ENCODE assay signal across 14 cellular contexts in genomic region chr3:4820296-4821121, GRCh38.
DNase-seq lines count a peak whose midpoint lies in the region; ATAC-seq, FAIRE-seq and TF ChIP-seq lines count a peak whose summit lies in the region.
"Had no signal": no experiment of that assay in that cellular context is flagged by ENCODE, and none has a peak within 500 bp of the region (broad histone marks: within the 10 kb centered on the region; RNA-seq: fewer than 3 reads in every experiment).

No MANE protein-coding gene starts in this region.

- ATAC-seq in upper lobe of right lung = peak; percentile 18
- ATAC-seq: left lung had no signal

- peaks cover 5% of the 10 kb centered on the region for H3K79me2 ChIP-seq in trophoblast cell (ENCODE audit: control insufficient read depth, insufficient read depth, low read length, poor library complexity)

- H3K4me2 ChIP-seq in trophoblast cell (ENCODE audit: low read length) = no peak overlapping the region

- H3K4ac ChIP-seq in trophoblast cell (ENCODE audit: low read depth, low read length) = no peak overlapping the region

- H3K23ac ChIP-seq in trophoblast cell (ENCODE audit: low read length) = no peak overlapping the region

- H3K27ac ChIP-seq in trophoblast cell (ENCODE audit: low read depth, low read length) (no peak overlapping the region), upper lobe of right lung (no peak overlapping the region), kidney (ENCODE audit: low read depth in 2 of 2, low read length in 2 of 2) (peak overlapping the region in 1 of 2 donors; percentile 49)
- H3K27ac ChIP-seq: left lung had no signal

- H3K9ac ChIP-seq in trophoblast cell (ENCODE audit: low read length) = no peak overlapping the region
- no peak overlapping the region for H3K9ac ChIP-seq in kidney (ENCODE audit: low read length in 2 of 2)

- no peaks in the 10 kb centered on the region for H3K27me3 Mint-ChIP-seq in activated naive CD4-positive, alpha-beta T cell treated with anti-CD3 and anti-CD28 coated beads, Interleukin-2, amount 50 U/mL, for 24 hours

- peak overlapping the region; percentile 12 for H3K14ac ChIP-seq in trophoblast cell (ENCODE audit: low read length)

- no CpG with 5 or more reads among the region's 17 CpGs for WGBS in trophoblast cell (ENCODE audit: extremely low coverage, insufficient coverage, insufficient read length)

- peaks cover 61% of the 10 kb centered on the region for H3K4me1 Mint-ChIP-seq in activated naive CD4-positive, alpha-beta T cell treated with anti-CD3 and anti-CD28 coated beads, Interleukin-2, amount 50 U/mL, for 24 hours

- H4K8ac ChIP-seq in trophoblast cell (ENCODE audit: low read depth, low read length) = no peak overlapping the region

- H3K36me3 Mint-ChIP-seq in activated naive CD4-positive, alpha-beta T cell treated with anti-CD3 and anti-CD28 coated beads, Interleukin-2, amount 50 U/mL, for 24 hours = peaks cover 33% of the 10 kb centered on the region

- peak overlapping the region; percentile 1 for H2BK5ac ChIP-seq in trophoblast cell (ENCODE audit: low read depth, low read length, poor library complexity)

- H3K18ac ChIP-seq in trophoblast cell (ENCODE audit: low read length) = peak overlapping the region; percentile 9

- peak overlapping the region; percentile 91 for H3K27ac Mint-ChIP-seq in activated naive CD4-positive, alpha-beta T cell treated with anti-CD3 and anti-CD28 coated beads, Interleukin-2, amount 50 U/mL, for 24 hours

- peak overlapping the region; percentile 27 for H2BK120ac ChIP-seq in trophoblast cell (ENCODE audit: insufficient read depth, low read length, poor library complexity)

- H3K4me3 ChIP-seq in trophoblast cell (ENCODE audit: low read depth, low read length) (no peak overlapping the region), upper lobe of right lung (no peak overlapping the region), kidney (ENCODE audit: low read length in 2 of 2) (no peak overlapping the region)
- H3K4me3 ChIP-seq: left lung had no signal

- H2AFZ ChIP-seq in trophoblast cell (ENCODE audit: insufficient read depth, low read length, poor library complexity) = no peak overlapping the region

- H4K91ac ChIP-seq in trophoblast cell (ENCODE audit: low read depth, low read length) = peak overlapping the region; percentile 75

- peak; percentile 11 for DNase-seq in stimulated activated CD4-positive, alpha-beta T cell treated with anti-CD3 and anti-CD28 coated beads, Interleukin-12 subunit alpha, Interleukin-12 subunit beta, amount 100 ng/mL, for 4 hours
- DNase-seq in stimulated activated CD4-positive, alpha-beta T cell treated with anti-CD3 and anti-CD28 coated beads, Interleukin-2, amount 100 ng/mL, for 48 hours = no peak
- DNase-seq in trophoblast cell (no peak), upper lobe of right lung (no peak), kidney (no peak), NCI-H2107 treated with DMSO at 0.1 percent for 48 hours (lab: John Stamatoyannopoulos, UW; ENCODE audit: unreplicated experiment) (no peak), cerebellar nuclear complex (lab: John Stamatoyannopoulos, UW) (no peak)
- DNase-seq: DMS53, IMR-90, NCI-H1436 treated with DMSO at 0.1 percent for 48 hours, NCI-H82 had no signal

- no peaks in the 10 kb centered on the region for H3K27me3 ChIP-seq in trophoblast cell (ENCODE audit: insufficient read depth, low read length)
- no peaks in the 10 kb centered on the region for H3K27me3 ChIP-seq in upper lobe of right lung
- H3K27me3 ChIP-seq: left lung had no signal

- H3K9me3 Mint-ChIP-seq in activated naive CD4-positive, alpha-beta T cell treated with anti-CD3 and anti-CD28 coated beads, Interleukin-2, amount 50 U/mL, for 24 hours = no peaks in the 10 kb centered on the region

- intact Hi-C loops in upper lobe of right lung (cut with DNase I) (no loop called here), kidney (cut with DNase I) (no loop called here)

- peak overlapping the region; percentile 72 for H2BK12ac ChIP-seq in trophoblast cell (ENCODE audit: low read length)

- H3K4me3 Mint-ChIP-seq in activated naive CD4-positive, alpha-beta T cell treated with anti-CD3 and anti-CD28 coated beads, Interleukin-2, amount 50 U/mL, for 24 hours = peak overlapping the region; percentile 31
- H3K4me3 Mint-ChIP-seq: neural crest cell had no signal

- TF ChIP-seq CTCF in upper lobe of right lung (IDR thresholded peaks at IDR 0.05) (no peak), kidney (IDR thresholded peaks at IDR 0.05; ENCODE audit: borderline replicate concordance, extremely low read depth, insufficient read depth) (no peak)

- peak overlapping the region; percentile 75 for H2AK5ac ChIP-seq in trophoblast cell (ENCODE audit: low read length)

- no peaks in the 10 kb centered on the region for H3K9me3 ChIP-seq in trophoblast cell (ENCODE audit: insufficient read depth, low read depth, low read length)
- H3K9me3 ChIP-seq in upper lobe of right lung = no peaks in the 10 kb centered on the region
- H3K9me3 ChIP-seq in kidney (ENCODE audit: control insufficient read depth in 1 of 2, low read length in 2 of 2) = peaks cover 0 to 8% of the 10 kb centered on the region in 2 donors

- peaks cover 18 to 28% of the 10 kb centered on the region in 2 experiments for H3K4me1 ChIP-seq in trophoblast cell (ENCODE audit: control insufficient read depth in 1 of 2, insufficient read depth in 2 of 2, low read length in 2 of 2)
- peaks cover 12% of the 10 kb centered on the region for H3K4me1 ChIP-seq in upper lobe of right lung
- H3K4me1 ChIP-seq in kidney (ENCODE audit: control insufficient read depth in 1 of 2, insufficient read depth in 1 of 2, low read depth in 1 of 2, low read length in 2 of 2) = peaks cover 15 to 24% of the 10 kb centered on the region in 2 donors

- peaks cover 35% of the 10 kb centered on the region for H3K79me1 ChIP-seq in trophoblast cell (ENCODE audit: low read length)

- no peak for FAIRE-seq in kidney (lab: Jason Lieb, UNC)

- peaks cover 2 to 4% of the 10 kb centered on the region in 2 experiments for H3K36me3 ChIP-seq in trophoblast cell (ENCODE audit: control insufficient read depth in 1 of 2, insufficient read depth in 2 of 2, low read length in 2 of 2)
- peaks cover 20% of the 10 kb centered on the region for H3K36me3 ChIP-seq in upper lobe of right lung
- peaks cover 5 to 12% of the 10 kb centered on the region in 2 donors for H3K36me3 ChIP-seq in kidney (ENCODE audit: control insufficient read depth in 1 of 2, insufficient read depth in 2 of 2, low read length in 2 of 2)

- no peak overlapping the region for H4K12ac ChIP-seq in trophoblast cell (ENCODE audit: low read depth, low read length)
